Comparison of ENCODE assay signal across 1 cellular context in the genomic region with DNA sequence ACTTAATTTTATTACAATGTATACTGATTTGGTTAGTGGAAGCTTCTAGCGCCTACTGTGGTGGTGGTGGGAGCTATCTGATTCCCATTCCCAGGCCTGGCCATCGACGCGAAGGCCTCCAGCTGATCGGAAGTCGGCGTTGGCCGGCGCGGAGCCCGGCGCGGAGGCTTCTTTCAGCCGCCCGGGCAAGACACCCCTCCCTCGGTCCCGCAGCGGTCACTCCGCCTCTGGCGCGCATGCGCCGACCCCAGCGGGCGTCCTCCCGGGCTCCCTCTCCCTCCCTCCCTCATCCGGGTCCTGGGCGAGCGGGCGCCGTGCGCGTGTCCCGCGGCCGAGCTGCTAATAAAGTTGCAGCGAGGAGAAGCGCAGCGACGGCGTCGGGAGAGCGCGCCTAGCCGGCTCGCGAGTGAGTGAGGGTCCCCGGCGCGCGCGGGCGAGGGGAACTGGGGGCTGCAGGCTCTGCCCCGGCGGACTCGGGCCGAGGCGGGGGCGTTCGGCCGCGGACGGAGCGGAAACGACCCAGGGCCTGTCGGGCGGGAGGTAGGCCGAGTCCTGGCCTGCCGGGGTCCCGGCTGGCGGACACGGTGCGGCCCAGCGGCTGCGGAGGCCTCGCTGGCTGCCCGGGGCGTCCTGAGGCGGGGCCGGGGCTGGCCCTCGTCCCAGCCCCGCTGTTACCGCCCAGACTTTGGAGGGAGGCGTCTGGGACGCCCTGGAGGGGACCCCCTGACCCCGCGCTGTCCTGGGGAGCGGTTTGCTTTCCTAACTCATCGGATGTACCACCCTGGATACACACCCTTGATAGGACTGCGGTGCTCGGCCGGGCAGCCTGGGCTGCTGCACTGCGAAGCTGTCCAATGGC.
TF ChIP-seq lines count a peak whose summit lies in the region.

Gene SMAD5 (plus strand): TSS at position 289 of the 859 bp plus-strand sequence. CDS start 20,916 bp downstream, outside the sequence.

TF ChIP-seq in HepG2, 621 proteins besides CTCF, POLR2A, EP300 and RAD21 (continued from another document and continues in another):
- TF ChIP-seq, protein P1, sequence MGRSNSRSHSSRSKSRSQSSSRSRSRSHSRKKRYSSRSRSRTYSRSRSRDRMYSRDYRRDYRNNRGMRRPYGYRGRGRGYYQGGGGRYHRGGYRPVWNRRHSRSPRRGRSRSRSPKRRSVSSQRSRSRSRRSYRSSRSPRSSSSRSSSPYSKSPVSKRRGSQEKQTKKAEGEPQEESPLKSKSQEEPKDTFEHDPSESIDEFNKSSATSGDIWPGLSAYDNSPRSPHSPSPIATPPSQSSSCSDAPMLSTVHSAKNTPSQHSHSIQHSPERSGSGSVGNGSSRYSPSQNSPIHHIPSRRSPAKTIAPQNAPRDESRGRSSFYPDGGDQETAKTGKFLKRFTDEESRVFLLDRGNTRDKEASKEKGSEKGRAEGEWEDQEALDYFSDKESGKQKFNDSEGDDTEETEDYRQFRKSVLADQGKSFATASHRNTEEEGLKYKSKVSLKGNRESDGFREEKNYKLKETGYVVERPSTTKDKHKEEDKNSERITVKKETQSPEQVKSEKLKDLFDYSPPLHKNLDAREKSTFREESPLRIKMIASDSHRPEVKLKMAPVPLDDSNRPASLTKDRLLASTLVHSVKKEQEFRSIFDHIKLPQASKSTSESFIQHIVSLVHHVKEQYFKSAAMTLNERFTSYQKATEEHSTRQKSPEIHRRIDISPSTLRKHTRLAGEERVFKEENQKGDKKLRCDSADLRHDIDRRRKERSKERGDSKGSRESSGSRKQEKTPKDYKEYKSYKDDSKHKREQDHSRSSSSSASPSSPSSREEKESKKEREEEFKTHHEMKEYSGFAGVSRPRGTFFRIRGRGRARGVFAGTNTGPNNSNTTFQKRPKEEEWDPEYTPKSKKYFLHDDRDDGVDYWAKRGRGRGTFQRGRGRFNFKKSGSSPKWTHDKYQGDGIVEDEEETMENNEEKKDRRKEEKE (IDR thresholded peaks at IDR 0.05): no peak
- TF ChIP-seq ZNF766 (CRISPR knock-in tag; IDR thresholded peaks at IDR 0.05; ENCODE audit: borderline replicate concordance) (peak; percentile 42), KAT2B (IDR thresholded peaks at IDR 0.05; ENCODE audit: borderline replicate concordance, low read depth, low read length) (no peak), DNMT1 (CRISPR knock-in tag; IDR thresholded peaks at IDR 0.05) (no peak; the same call in 1 of the 2 replicates), CREB1 (IDR thresholded peaks at IDR 0.05) (no peak), CREB1 (CRISPR knock-in tag; IDR thresholded peaks at IDR 0.05) (no peak), RBM39 (IDR thresholded peaks at IDR 0.05; ENCODE audit: low read depth, low read length, poor library complexity, severe bottlenecking) (peak; percentile 97), CENPT (CRISPR knock-in tag; IDR thresholded peaks at IDR 0.05; ENCODE audit: low read depth) (no peak), PRDM15 (CRISPR knock-in tag; IDR thresholded peaks at IDR 0.05) (0 out of 2 replicates have a peak, but pooled peaks have one; percentile 15), ZNF180 (CRISPR knock-in tag; IDR thresholded peaks at IDR 0.05; ENCODE audit: borderline replicate concordance, low read depth) (no peak), ATF7 (IDR thresholded peaks at IDR 0.05) (no peak), ATF7 (CRISPR knock-in tag; IDR thresholded peaks at IDR 0.05) (peak; percentile 80; the same call in 1 of the 2 replicates), ZNF563 (CRISPR knock-in tag; IDR thresholded peaks at IDR 0.05) (peak; percentile 97), RBFOX2 (IDR thresholded peaks at IDR 0.05; ENCODE audit: low read depth, low read length) (peak; percentile 97), MXI1 (IDR thresholded peaks at IDR 0.05; ENCODE audit: borderline replicate concordance, low read depth, low read length) (peak; percentile 71; the same call in 2 of the 3 replicates), SIX1 (CRISPR knock-in tag; IDR thresholded peaks at IDR 0.05; ENCODE audit: borderline replicate concordance) (no peak; the same call in 1 of the 2 replicates), PBX3 (CRISPR knock-in tag; IDR thresholded peaks at IDR 0.05; ENCODE audit: borderline replicate concordance) (no peak), HNF4A (CRISPR knock-in tag; IDR thresholded peaks at IDR 0.05) (no peak), TEAD2 (CRISPR knock-in tag; IDR thresholded peaks at IDR 0.05) (no peak), SRSF9 (IDR thresholded peaks at IDR 0.05; ENCODE audit: borderline replicate concordance, insufficient read depth, low read depth, low read length, poor library complexity, severe bottlenecking) (no peak), ZNF383 (CRISPR knock-in tag; IDR thresholded peaks at IDR 0.05; ENCODE audit: borderline replicate concordance) (peak; percentile 96; the same call in 1 of the 2 replicates), CSRNP2 (CRISPR knock-in tag; conservative IDR thresholded peaks at IDR 0.05; ENCODE audit: low read depth) (peak; percentile 83; the same call in 1 of the 2 replicates), ZNF460 (CRISPR knock-in tag; IDR thresholded peaks at IDR 0.05; ENCODE audit: borderline replicate concordance) (peak; percentile 46; the same call in 1 of the 2 replicates), SIN3A (IDR thresholded peaks at IDR 0.05; ENCODE audit: borderline replicate concordance, low read depth, low read length) (peak; percentile 69; the same call in 1 of the 2 replicates), CERS6 (CRISPR knock-in tag; IDR thresholded peaks at IDR 0.05) (no peak)
- TF ChIP-seq, protein P2, sequence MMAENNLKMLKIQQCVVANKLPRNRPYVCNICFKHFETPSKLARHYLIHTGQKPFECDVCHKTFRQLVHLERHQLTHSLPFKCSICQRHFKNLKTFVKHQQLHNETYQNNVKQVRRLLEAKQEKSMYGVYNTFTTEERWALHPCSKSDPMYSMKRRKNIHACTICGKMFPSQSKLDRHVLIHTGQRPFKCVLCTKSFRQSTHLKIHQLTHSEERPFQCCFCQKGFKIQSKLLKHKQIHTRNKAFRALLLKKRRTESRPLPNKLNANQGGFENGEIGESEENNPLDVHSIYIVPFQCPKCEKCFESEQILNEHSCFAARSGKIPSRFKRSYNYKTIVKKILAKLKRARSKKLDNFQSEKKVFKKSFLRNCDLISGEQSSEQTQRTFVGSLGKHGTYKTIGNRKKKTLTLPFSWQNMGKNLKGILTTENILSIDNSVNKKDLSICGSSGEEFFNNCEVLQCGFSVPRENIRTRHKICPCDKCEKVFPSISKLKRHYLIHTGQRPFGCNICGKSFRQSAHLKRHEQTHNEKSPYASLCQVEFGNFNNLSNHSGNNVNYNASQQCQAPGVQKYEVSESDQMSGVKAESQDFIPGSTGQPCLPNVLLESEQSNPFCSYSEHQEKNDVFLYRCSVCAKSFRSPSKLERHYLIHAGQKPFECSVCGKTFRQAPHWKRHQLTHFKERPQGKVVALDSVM (CRISPR knock-in tag; IDR thresholded peaks at IDR 0.05): peak; percentile 56; the same call in 1 of the 2 replicates
- TF ChIP-seq, protein P3, sequence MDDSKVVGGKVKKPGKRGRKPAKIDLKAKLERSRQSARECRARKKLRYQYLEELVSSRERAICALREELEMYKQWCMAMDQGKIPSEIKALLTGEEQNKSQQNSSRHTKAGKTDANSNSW (CRISPR knock-in tag; IDR thresholded peaks at IDR 0.05; ENCODE audit: borderline replicate concordance): no peak; the same call in 1 of the 2 replicates
- TF ChIP-seq, protein P4, sequence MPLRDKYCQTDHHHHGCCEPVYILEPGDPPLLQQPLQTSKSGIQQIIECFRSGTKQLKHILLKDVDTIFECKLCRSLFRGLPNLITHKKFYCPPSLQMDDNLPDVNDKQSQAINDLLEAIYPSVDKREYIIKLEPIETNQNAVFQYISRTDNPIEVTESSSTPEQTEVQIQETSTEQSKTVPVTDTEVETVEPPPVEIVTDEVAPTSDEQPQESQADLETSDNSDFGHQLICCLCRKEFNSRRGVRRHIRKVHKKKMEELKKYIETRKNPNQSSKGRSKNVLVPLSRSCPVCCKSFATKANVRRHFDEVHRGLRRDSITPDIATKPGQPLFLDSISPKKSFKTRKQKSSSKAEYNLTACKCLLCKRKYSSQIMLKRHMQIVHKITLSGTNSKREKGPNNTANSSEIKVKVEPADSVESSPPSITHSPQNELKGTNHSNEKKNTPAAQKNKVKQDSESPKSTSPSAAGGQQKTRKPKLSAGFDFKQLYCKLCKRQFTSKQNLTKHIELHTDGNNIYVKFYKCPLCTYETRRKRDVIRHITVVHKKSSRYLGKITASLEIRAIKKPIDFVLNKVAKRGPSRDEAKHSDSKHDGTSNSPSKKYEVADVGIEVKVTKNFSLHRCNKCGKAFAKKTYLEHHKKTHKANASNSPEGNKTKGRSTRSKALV (CRISPR knock-in tag; IDR thresholded peaks at IDR 0.05): peak; percentile 83; the same call in 1 of the 2 replicates
- TF ChIP-seq, protein P5, sequence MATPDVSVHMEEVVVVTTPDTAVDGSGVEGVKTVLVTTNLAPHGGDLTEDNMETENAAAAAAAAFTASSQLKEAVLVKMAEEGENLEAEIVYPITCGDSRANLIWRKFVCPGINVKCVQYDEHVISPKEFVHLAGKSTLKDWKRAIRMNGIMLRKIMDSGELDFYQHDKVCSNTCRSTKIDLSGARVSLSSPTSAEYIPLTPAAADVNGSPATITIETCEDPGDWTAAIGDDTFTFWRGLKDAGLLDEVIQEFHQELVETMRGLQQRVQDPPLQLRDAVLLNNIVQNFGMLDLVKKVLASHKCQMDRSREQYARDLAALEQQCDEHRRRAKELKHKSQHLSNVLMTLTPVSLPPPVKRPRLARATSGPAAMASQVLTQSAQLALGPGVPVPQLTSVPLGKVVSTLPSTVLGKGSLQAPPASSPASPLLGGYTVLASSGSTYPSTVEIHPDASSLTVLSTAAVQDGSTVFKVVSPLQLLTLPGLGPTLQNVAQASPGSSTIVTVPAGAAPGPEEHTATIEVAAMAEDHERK (CRISPR knock-in tag; IDR thresholded peaks at IDR 0.05; ENCODE audit: low read depth): peak; percentile 86
